Comparison of ENCODE assay signal across 26 cellular contexts in the genomic region with DNA sequence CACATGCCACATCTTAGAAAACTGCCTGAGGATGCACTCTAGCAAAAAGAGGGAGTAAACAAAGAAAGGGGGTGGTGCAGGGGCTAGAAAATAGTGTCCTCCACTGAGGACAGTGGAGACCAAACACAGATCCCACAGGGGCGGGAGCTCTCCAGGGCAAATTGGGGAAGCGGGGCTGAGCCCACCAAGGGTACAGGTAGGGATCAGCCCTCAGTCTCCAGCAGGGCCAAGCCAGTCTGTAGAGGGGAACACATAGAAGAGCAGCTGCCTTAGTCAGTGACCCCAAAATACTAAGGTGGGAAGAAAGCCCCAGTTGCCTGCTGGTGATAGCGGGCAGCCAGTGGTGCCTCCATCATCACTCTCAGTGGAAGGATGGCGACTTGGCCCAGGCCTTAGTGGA.
"Had no signal": no experiment of that assay in that cellular context is flagged by ENCODE, and none has a peak within 500 bp of the region (broad histone marks: within the 10 kb centered on the region; RNA-seq: fewer than 3 reads in every experiment).

No MANE protein-coding gene starts in this region.

- H3K4me2 ChIP-seq: neural progenitor cell had no signal

- H3K27ac ChIP-seq: neural progenitor cell, neutrophil, ovary, parathyroid adenoma, psoas muscle, right lobe of liver, sigmoid colon, stomach, thoracic aorta, thyroid gland, tibial nerve, upper lobe of left lung, uterus had no signal

- H3K4me1 ChIP-seq: neural progenitor cell, parathyroid adenoma, psoas muscle, right lobe of liver, stomach, thyroid gland, tibial nerve, upper lobe of left lung, uterus had no signal

- H3K9ac ChIP-seq: neural progenitor cell, parathyroid adenoma had no signal

- H3K27me3 ChIP-seq: neural progenitor cell, neutrophil, ovary, right lobe of liver, sigmoid colon, stomach, thyroid gland, tibial nerve, upper lobe of left lung, uterus had no signal

- H3K4me3 ChIP-seq: neural progenitor cell, ovary, psoas muscle, right lobe of liver, sigmoid colon, stomach, thoracic aorta, thyroid gland, tibial nerve, upper lobe of left lung, uterus had no signal

- DNase-seq: naive thymus-derived CD4-positive, alpha-beta T cell; natural killer cell; nucleus accumbens; ovary; psoas muscle; right cardiac atrium; right lobe of liver; sigmoid colon; small intestine; stimulated activated CD4-positive, alpha-beta T cell treated with anti-CD3 and anti-CD28 coated beads, Interleukin-15, amount 100 ng/mL, for 24 hours; stimulated activated CD4-positive, alpha-beta T cell treated with anti-CD3 and anti-CD28 coated beads, Interleukin-2, amount 100 ng/mL, for 24 hours; stimulated activated CD4-positive, alpha-beta T cell treated with anti-CD3 and anti-CD28 coated beads, Interleukin-2, amount 100 ng/mL, for 48 hours; stimulated activated CD4-positive, alpha-beta T cell treated with anti-CD3 and anti-CD28 coated beads, Interleukin-4, amount 100 ng/mL, for 24 hours; stimulated activated naive B cell treated with anti-CD40 and anti-IgM and Interleukin-4, amounts not matched to agents 10 μg/mL and 1 μg/mL and 100 μg/mL, for 72 hours; stimulated activated naive CD4-positive, alpha-beta T cell treated with Interleukin-2 at 50 U/mL for 16 hours; stomach; thyroid gland; trophoblast cell; upper lobe of left lung; uterus had no signal

- ATAC-seq: naive thymus-derived CD4-positive, alpha-beta T cell; natural killer cell; psoas muscle; right cardiac atrium; right lobe of liver; stimulated activated effector memory CD8-positive, alpha-beta T cell treated with anti-CD3 and anti-CD28 coated beads, Interleukin-12 subunit alpha, Interleukin-12 subunit beta, amount 100 ng/mL, for 72 hours had no signal

- H3K9me3 ChIP-seq: neutrophil, ovary, psoas muscle, right lobe of liver, sigmoid colon, thoracic aorta, thyroid gland, upper lobe of left lung, uterus had no signal

- H3K36me3 ChIP-seq: neural progenitor cell, neutrophil, ovary, right lobe of liver, sigmoid colon, stomach, thoracic aorta, thyroid gland, tibial nerve, upper lobe of left lung, uterus had no signal

- H2AFZ ChIP-seq: neural progenitor cell, parathyroid adenoma had no signal
